In genomic region chr20:8639112-8639778, GRCh38 we compare ENCODE assay signal across 18 cellular contexts.
"Had no signal": no experiment of that assay in that cellular context is flagged by ENCODE, and none has a peak within 500 bp of the region (broad histone marks: within the 10 kb centered on the region; RNA-seq: fewer than 3 reads in every experiment).

No MANE protein-coding gene starts in this region.

- H3K36me3 ChIP-seq: sigmoid colon, tibial artery had no signal

- H3K27ac Mint-ChIP-seq: activated CD4-positive, alpha-beta T cell treated with anti-CD3 and anti-CD28 coated beads, Interleukin-2, amount 10 ng/mL, durations not matched to agents 7 days and 5 days; activated CD8-positive, alpha-beta T cell treated with anti-CD3 and anti-CD28 coated beads, Interleukin-2, amount 10 ng/mL, durations not matched to agents 7 days and 5 days; activated T-cell treated with anti-CD3 and anti-CD28 coated beads, Interleukin-2, amount 50 U/mL, for 24 hours; activated T-helper 2 cell treated with anti-CD3 and anti-CD28 coated beads, Interferon-gamma antibody, Interleukin-2, Interleukin-4, amounts not matched to agents 10 μg/mL and 5 μg/mL and 100 μg/mL, durations not matched to agents 14 hours and 24 hours and 36 hours; nephron had no signal

- H3K27me3 ChIP-seq: body of pancreas, dorsolateral prefrontal cortex, foreskin keratinocyte, sigmoid colon, tibial artery had no signal

- H3K4me3 Mint-ChIP-seq: activated CD4-positive, alpha-beta T cell treated with anti-CD3 and anti-CD28 coated beads, Interleukin-2, amount 10 ng/mL, durations not matched to agents 7 days and 5 days; activated CD8-positive, alpha-beta T cell treated with anti-CD3 and anti-CD28 coated beads, Interleukin-2, amount 10 ng/mL, durations not matched to agents 7 days and 5 days; activated T-cell treated with anti-CD3 and anti-CD28 coated beads, Interleukin-2, amount 50 U/mL, for 24 hours; nephron had no signal

- H3K4me1 Mint-ChIP-seq: activated CD4-positive, alpha-beta T cell treated with anti-CD3 and anti-CD28 coated beads, Interleukin-2, amount 10 ng/mL, durations not matched to agents 7 days and 5 days; nephron had no signal

- ATAC-seq: activated CD4-positive, CD25-positive, alpha-beta regulatory T cell treated with anti-CD3 and anti-CD28 coated beads, Interleukin-2, amount 50 U/mL, for 24 hours; activated CD8-positive, alpha-beta T cell treated with anti-CD3 and anti-CD28 coated beads, Interleukin-2, amount 10 ng/mL, durations not matched to agents 7 days and 5 days; body of pancreas; foreskin keratinocyte; stimulated activated naive CD8-positive, alpha-beta T cell treated with anti-CD3 and anti-CD28 coated beads, Interleukin-15, Interleukin-2, amounts not matched to agents 100 U/mL and 50 U/mL, for 24 hours had no signal

- H3K9me3 Mint-ChIP-seq: activated CD4-positive, alpha-beta T cell treated with anti-CD3 and anti-CD28 coated beads, Interleukin-2, amount 10 ng/mL, durations not matched to agents 7 days and 5 days; activated T-cell treated with anti-CD3 and anti-CD28 coated beads, Interleukin-2, amount 50 U/mL, for 24 hours; activated T-helper 2 cell treated with anti-CD3 and anti-CD28 coated beads, Interferon-gamma antibody, Interleukin-2, Interleukin-4, amounts not matched to agents 10 μg/mL and 5 μg/mL and 100 μg/mL, durations not matched to agents 14 hours and 24 hours and 36 hours had no signal

- H3K4me3 ChIP-seq: body of pancreas, dorsolateral prefrontal cortex, lung, sigmoid colon, tibial artery had no signal

- H3K4me1 ChIP-seq: body of pancreas, foreskin keratinocyte, sigmoid colon, tibial artery had no signal

- H3K27me3 Mint-ChIP-seq: activated CD4-positive, alpha-beta T cell treated with anti-CD3 and anti-CD28 coated beads, Interleukin-2, amount 10 ng/mL, durations not matched to agents 7 days and 5 days; activated T-cell treated with anti-CD3 and anti-CD28 coated beads, Interleukin-2, amount 50 U/mL, for 24 hours had no signal

- H3K27ac ChIP-seq: body of pancreas, dorsolateral prefrontal cortex, foreskin keratinocyte, sigmoid colon, tibial artery had no signal

- H3K9me3 ChIP-seq: body of pancreas, sigmoid colon, tibial artery had no signal

- DNase-seq: activated CD4-positive, alpha-beta T cell treated with anti-CD3 and anti-CD28 coated beads, Interleukin-2, amount 10 ng/mL, durations not matched to agents 7 days and 5 days; activated CD8-positive, alpha-beta T cell treated with anti-CD3 and anti-CD28 coated beads, Interleukin-2, amount 10 ng/mL, durations not matched to agents 7 days and 5 days; activated naive CD4-positive, alpha-beta T cell treated with Interleukin-2 at 50 U/mL for 16 hours; activated T-cell treated with anti-CD3 and anti-CD28 coated beads, Interleukin-2, amount 50 U/mL, for 24 hours; body of pancreas; dorsolateral prefrontal cortex; foreskin keratinocyte; hippocampal formation; islet precursor cell; midbrain; nucleus accumbens; sigmoid colon; stimulated activated naive CD8-positive, alpha-beta T cell treated with anti-CD3 and anti-CD28 coated beads, Interleukin-15, Interleukin-2, amounts not matched to agents 100 U/mL and 50 U/mL, for 24 hours; tibial artery had no signal
